In the genomic region with DNA sequence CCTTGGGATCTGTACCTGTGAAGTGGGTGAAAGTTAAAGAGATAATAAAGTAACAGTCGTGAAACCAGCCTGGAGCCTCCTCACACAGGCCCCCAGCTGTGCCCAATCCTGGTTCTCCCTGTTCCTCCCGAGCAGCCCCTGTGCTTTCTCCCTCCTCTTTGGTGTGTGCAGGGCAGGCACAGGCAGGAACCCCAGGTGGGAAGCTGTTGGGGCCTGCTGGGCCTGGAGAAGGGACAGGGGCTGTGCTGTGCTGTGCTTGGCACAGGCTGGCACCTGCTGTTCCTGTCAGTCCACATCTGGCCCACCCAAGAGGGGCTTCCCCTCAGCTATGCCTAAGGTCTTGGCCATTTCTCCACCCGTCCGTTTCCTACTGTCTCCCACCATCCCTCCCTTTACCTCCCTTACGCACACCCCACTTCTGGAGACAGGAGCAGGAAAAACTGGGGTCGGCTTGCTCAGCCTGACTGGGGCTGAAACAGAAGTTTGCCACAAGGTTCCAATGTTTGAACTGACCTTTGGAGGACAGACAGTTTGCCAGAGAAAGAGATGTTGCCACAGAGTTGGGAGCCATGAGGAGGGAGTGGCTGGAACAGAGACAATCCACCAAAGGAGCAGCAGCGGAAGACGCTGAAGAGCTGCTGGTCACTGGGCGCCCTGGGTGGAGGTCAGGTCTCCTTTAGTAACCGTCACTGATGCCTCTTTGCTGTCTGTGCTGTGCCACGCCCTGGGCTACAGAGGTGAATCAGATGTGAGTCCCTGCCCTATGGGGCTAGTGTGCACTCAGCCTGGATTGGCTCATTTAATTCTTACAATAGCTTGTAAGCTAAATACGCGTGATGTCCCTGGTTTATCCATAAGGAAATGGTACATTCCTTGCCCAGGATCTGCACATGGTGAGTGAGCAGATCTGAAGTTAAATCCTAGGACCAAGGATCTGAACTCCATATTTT, we compare ENCODE assay signal across 1 cellular context.
TF ChIP-seq lines count a peak whose summit lies in the region.

No MANE protein-coding gene starts in this region.

TF ChIP-seq in GM12878, 131 proteins besides CTCF, POLR2A, EP300 and RAD21:
- TF ChIP-seq NR2C2 (IDR thresholded peaks at IDR 0.05; ENCODE audit: borderline replicate concordance, control insufficient read depth, insufficient read length, low read depth): no peak
- no peak for TF ChIP-seq KAT2A (conservative IDR thresholded peaks at IDR 0.05; ENCODE audit: control insufficient read depth, low read depth, low read length)
- no peak for TF ChIP-seq ATF7 (IDR thresholded peaks at IDR 0.05; ENCODE audit: low read depth)
- no peak for TF ChIP-seq NRF1 (conservative IDR thresholded peaks at IDR 0.05; ENCODE audit: low read depth, low read length)
- TF ChIP-seq, protein P1, sequence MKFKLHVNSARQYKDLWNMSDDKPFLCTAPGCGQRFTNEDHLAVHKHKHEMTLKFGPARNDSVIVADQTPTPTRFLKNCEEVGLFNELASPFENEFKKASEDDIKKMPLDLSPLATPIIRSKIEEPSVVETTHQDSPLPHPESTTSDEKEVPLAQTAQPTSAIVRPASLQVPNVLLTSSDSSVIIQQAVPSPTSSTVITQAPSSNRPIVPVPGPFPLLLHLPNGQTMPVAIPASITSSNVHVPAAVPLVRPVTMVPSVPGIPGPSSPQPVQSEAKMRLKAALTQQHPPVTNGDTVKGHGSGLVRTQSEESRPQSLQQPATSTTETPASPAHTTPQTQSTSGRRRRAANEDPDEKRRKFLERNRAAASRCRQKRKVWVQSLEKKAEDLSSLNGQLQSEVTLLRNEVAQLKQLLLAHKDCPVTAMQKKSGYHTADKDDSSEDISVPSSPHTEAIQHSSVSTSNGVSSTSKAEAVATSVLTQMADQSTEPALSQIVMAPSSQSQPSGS (IDR thresholded peaks at IDR 0.05; ENCODE audit: low read length): no peak
- no peak for TF ChIP-seq BRCA1 (IDR thresholded peaks at IDR 0.05; ENCODE audit: low read depth, low read length)
- TF ChIP-seq FOXM1 (IDR thresholded peaks at IDR 0.05; ENCODE audit: low read depth, low read length): no peak
